In the genomic region with DNA sequence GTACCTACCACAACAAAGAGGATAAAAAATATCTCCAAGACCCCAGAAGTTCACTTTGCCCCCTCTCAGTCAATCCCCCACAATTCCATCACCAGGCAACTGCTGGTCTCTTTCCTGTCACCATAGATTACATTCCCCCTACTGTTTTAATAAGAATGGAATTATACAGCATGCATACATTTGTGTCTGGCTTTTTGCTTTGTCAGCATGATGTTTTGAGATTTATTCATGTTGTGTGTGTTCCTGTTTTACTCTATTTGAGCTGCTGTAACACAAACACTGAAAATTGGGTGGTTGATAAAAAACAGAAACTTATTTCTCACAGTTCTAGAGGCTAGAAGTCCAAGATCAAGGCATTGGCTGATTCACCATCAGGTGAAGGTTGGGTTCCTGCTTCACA, we compare ENCODE assay signal across 2 cellular contexts.
TF ChIP-seq lines count a peak whose summit lies in the region.

No MANE protein-coding gene starts in this region.

TF ChIP-seq in HepG2, 621 proteins besides CTCF, POLR2A, EP300 and RAD21:
- TF ChIP-seq MAFF (IDR thresholded peaks at IDR 0.05; ENCODE audit: low read depth, low read length), result peak; percentile 78
- peak; percentile 74 to 84 for TF ChIP-seq MAFK (conservative IDR thresholded peaks at IDR 0.05 in 1 of 2, IDR thresholded peaks at IDR 0.05 in 1 of 2; ENCODE audit: low read length in 2 of 2)
- no peak for TF ChIP-seq KAT8 (CRISPR knock-in tag; IDR thresholded peaks at IDR 0.05)

TF ChIP-seq in IMR-90, 13 proteins besides CTCF, POLR2A, EP300 and RAD21:
- TF ChIP-seq RFX5 (IDR thresholded peaks at IDR 0.05; ENCODE audit: low read depth, low read length) (no peak), MAFK (IDR thresholded peaks at IDR 0.05; ENCODE audit: low read depth, low read length) (peak; percentile 84)
TF ChIP-seq in IMR-90: peak in this region for 1.
